In genomic region chr5:134993161-134993560, GRCh38 we compare ENCODE assay signal across 39 cellular contexts. TPM values are rescaled to one million over a fixed set of nuclear protein-coding genes. Genes with fewer than 3 reads are reported as not detected.
"Had no signal": no experiment of that assay in that cellular context is flagged by ENCODE, and none has a peak within 500 bp of the region (broad histone marks: within the 10 kb centered on the region; RNA-seq: fewer than 3 reads in every experiment).

No MANE protein-coding gene starts in this region.

- DNase-seq: activated B cell treated with CpG ODN at 0.5 μM for 24 hours; activated CD4-positive, alpha-beta memory T cell treated with anti-CD3 and anti-CD28 coated beads for 36 hours; activated CD4-positive, alpha-beta T cell treated with anti-CD3 and anti-CD28 coated beads for 4 hours; activated CD4-positive, alpha-beta T cell treated with anti-CD3 and anti-CD28 coated beads, Interleukin-2, amount 10 ng/mL, durations not matched to agents 24 days and 14 days; activated CD4-positive, alpha-beta T cell treated with anti-CD3 and anti-CD28 coated beads, Interleukin-2, amount 50 U/mL, for 1 hour; activated CD4-positive, alpha-beta T cell treated with anti-CD3 and anti-CD28 coated beads, Interleukin-2, amount 50 U/mL, for 4 hours; activated CD4-positive, CD25-positive, alpha-beta regulatory T cell treated with anti-CD3 and anti-CD28 coated beads, Interleukin-2, amount 50 U/mL, for 72 hours; activated CD8-positive, alpha-beta memory T cell treated with anti-CD3 and anti-CD28 coated beads for 24 hours; activated CD8-positive, alpha-beta memory T cell treated with anti-CD3 and anti-CD28 coated beads, Interleukin-2, amount 10 ng/mL, durations not matched to agents 7 days and 5 days; activated CD8-positive, alpha-beta memory T cell treated with anti-CD3 and anti-CD28 coated beads, Interleukin-2, amount 50 U/mL, for 48 hours; activated CD8-positive, alpha-beta T cell treated with anti-CD3 and anti-CD28 coated beads, Interleukin-2, amount 10 ng/mL, durations not matched to agents 7 days and 5 days; activated effector memory CD4-positive, alpha-beta T cell treated with Interleukin-2 at 50 U/mL for 16 hours; activated gamma-delta T cell; activated naive CD4-positive, alpha-beta T cell treated with anti-CD3 and anti-CD28 coated beads, Interleukin-2, amount 10 ng/mL, durations not matched to agents 7 days and 5 days; activated naive CD4-positive, alpha-beta T cell treated with Interleukin-2 at 50 U/mL for 16 hours; activated naive CD8-positive, alpha-beta T cell treated with anti-CD3 and anti-CD28 coated beads, Interleukin-2, amount 10 ng/mL, durations not matched to agents 7 days and 5 days; activated naive CD8-positive, alpha-beta T cell treated with anti-CD3 and anti-CD28 coated beads, Interleukin-2, amount 50 U/mL, for 24 hours; activated T-cell treated with anti-CD3 and anti-CD28 coated beads, Interleukin-2, amount 50 U/mL, for 24 hours; activated T-cell treated with anti-CD3 and anti-CD28 coated beads, Interleukin-2, amount 50 U/mL, for 48 hours; amygdala; anterior cingulate cortex; caudate nucleus; cerebellar nuclear complex; T-helper 1 cell; T-helper 2 cell; T-helper 9 cell had no signal

- H3K27ac ChIP-seq: ascending aorta, cardiac muscle cell, VCaP had no signal

- H3K36me3 ChIP-seq: ascending aorta, cardiac muscle cell had no signal

- H3K27me3 Mint-ChIP-seq: activated B cell treated with CpG ODN at 0.5 μM for 24 hours; activated CD4-positive, alpha-beta memory T cell treated with anti-CD3 and anti-CD28 coated beads for 36 hours; activated naive CD4-positive, alpha-beta T cell treated with anti-CD3 and anti-CD28 coated beads, Interleukin-2, amount 50 U/mL, for 24 hours; activated naive CD8-positive, alpha-beta T cell; activated naive CD8-positive, alpha-beta T cell treated with anti-CD3 and anti-CD28 coated beads, Interleukin-2, amount 50 U/mL, for 24 hours; activated T-cell treated with anti-CD3 and anti-CD28 coated beads, Interleukin-2, amount 50 U/mL, for 24 hours; brain had no signal

- ATAC-seq: activated CD8-positive, alpha-beta memory T cell treated with anti-CD3 and anti-CD28 coated beads, Interleukin-2, amount 10 ng/mL, durations not matched to agents 7 days and 5 days; activated CD8-positive, alpha-beta T cell treated with anti-CD3 and anti-CD28 coated beads, Interleukin-2, amount 10 ng/mL, durations not matched to agents 7 days and 5 days; activated naive CD8-positive, alpha-beta T cell treated with anti-CD3 and anti-CD28 coated beads, Interleukin-2, amount 50 U/mL, for 24 hours had no signal

- H3K9me3 ChIP-seq: ascending aorta had no signal

- H3K9me3 Mint-ChIP-seq: activated CD4-positive, alpha-beta T cell treated with anti-CD3 and anti-CD28 coated beads, Interleukin-2, amount 10 ng/mL, durations not matched to agents 24 days and 14 days; activated naive CD4-positive, alpha-beta T cell treated with anti-CD3 and anti-CD28 coated beads, Interleukin-2, amount 50 U/mL, for 24 hours; activated naive CD8-positive, alpha-beta T cell treated with anti-CD3 and anti-CD28 coated beads, Interleukin-2, amount 10 ng/mL, durations not matched to agents 7 days and 5 days; activated naive CD8-positive, alpha-beta T cell treated with anti-CD3 and anti-CD28 coated beads, Interleukin-2, amount 50 U/mL, for 24 hours; activated T-cell treated with anti-CD3 and anti-CD28 coated beads, Interleukin-2, amount 50 U/mL, for 24 hours; activated T-helper 2 cell treated with anti-CD3 and anti-CD28 coated beads, Interferon-gamma antibody, Interleukin-2, Interleukin-4, amounts not matched to agents 10 μg/mL and 5 μg/mL and 100 μg/mL, durations not matched to agents 14 hours and 24 hours and 36 hours; central memory CD8-positive, alpha-beta T cell; T-helper 1 cell treated with Interleukin-12 subunit alpha and Interleukin-12 subunit beta and Interleukin-4 antibody, amounts not matched to agents 30 μg/mL and 1 μg/mL, for 36 hours; T-helper 2 cell treated with Interferon-gamma antibody and Interleukin-4, amounts not matched to agents 5 μg/mL and 100 μg/mL, for 36 hours had no signal

- H3K36me3 Mint-ChIP-seq: activated CD4-positive, alpha-beta memory T cell treated with anti-CD3 and anti-CD28 coated beads for 36 hours; activated CD8-positive, alpha-beta memory T cell treated with anti-CD3 and anti-CD28 coated beads, Interleukin-2, amount 10 ng/mL, durations not matched to agents 7 days and 5 days; activated naive CD4-positive, alpha-beta T cell treated with anti-CD3 and anti-CD28 coated beads, Interleukin-2, amount 10 ng/mL, durations not matched to agents 7 days and 5 days; activated naive CD8-positive, alpha-beta T cell treated with anti-CD3 and anti-CD28 coated beads, Interleukin-2, amount 10 ng/mL, durations not matched to agents 7 days and 5 days; brain had no signal

- H3K4me1 Mint-ChIP-seq: activated CD4-positive, alpha-beta T cell treated with anti-CD3 and anti-CD28 coated beads, Interleukin-2, amount 10 ng/mL, durations not matched to agents 24 days and 14 days; activated CD8-positive, alpha-beta memory T cell treated with anti-CD3 and anti-CD28 coated beads, Interleukin-2, amount 10 ng/mL, durations not matched to agents 7 days and 5 days; activated naive CD4-positive, alpha-beta T cell treated with anti-CD3 and anti-CD28 coated beads, Interleukin-2, amount 10 ng/mL, durations not matched to agents 7 days and 5 days; activated naive CD4-positive, alpha-beta T cell treated with anti-CD3 and anti-CD28 coated beads, Interleukin-2, amount 50 U/mL, for 24 hours; activated naive CD8-positive, alpha-beta T cell treated with anti-CD3 and anti-CD28 coated beads, Interleukin-2, amount 10 ng/mL, durations not matched to agents 7 days and 5 days; activated naive CD8-positive, alpha-beta T cell treated with anti-CD3 and anti-CD28 coated beads, Interleukin-2, amount 50 U/mL, for 24 hours; brain; central memory CD8-positive, alpha-beta T cell had no signal

- H3K4me3 Mint-ChIP-seq: activated B cell treated with CpG ODN at 0.5 μM for 24 hours; activated CD4-positive, alpha-beta memory T cell treated with anti-CD3 and anti-CD28 coated beads for 36 hours; activated CD4-positive, alpha-beta T cell treated with anti-CD3 and anti-CD28 coated beads, Interleukin-2, amount 10 ng/mL, durations not matched to agents 24 days and 14 days; activated CD8-positive, alpha-beta memory T cell treated with anti-CD3 and anti-CD28 coated beads, Interleukin-2, amount 10 ng/mL, durations not matched to agents 7 days and 5 days; activated CD8-positive, alpha-beta T cell treated with anti-CD3 and anti-CD28 coated beads, Interleukin-2, amount 10 ng/mL, durations not matched to agents 7 days and 5 days; activated naive CD4-positive, alpha-beta T cell treated with anti-CD3 and anti-CD28 coated beads, Interleukin-2, amount 10 ng/mL, durations not matched to agents 7 days and 5 days; activated naive CD4-positive, alpha-beta T cell treated with anti-CD3 and anti-CD28 coated beads, Interleukin-2, amount 50 U/mL, for 24 hours; activated naive CD8-positive, alpha-beta T cell; activated naive CD8-positive, alpha-beta T cell treated with anti-CD3 and anti-CD28 coated beads, Interleukin-2, amount 10 ng/mL, durations not matched to agents 7 days and 5 days; activated naive CD8-positive, alpha-beta T cell treated with anti-CD3 and anti-CD28 coated beads, Interleukin-2, amount 50 U/mL, for 24 hours; activated T-cell treated with anti-CD3 and anti-CD28 coated beads, Interleukin-2, amount 50 U/mL, for 24 hours; brain; central memory CD8-positive, alpha-beta T cell; T-helper 1 cell treated with Interleukin-12 subunit alpha and Interleukin-12 subunit beta and Interleukin-4 antibody, amounts not matched to agents 30 μg/mL and 1 μg/mL, for 36 hours; T-helper 2 cell treated with Interferon-gamma antibody and Interleukin-4, amounts not matched to agents 5 μg/mL and 100 μg/mL, for 36 hours had no signal

- H3K27me3 ChIP-seq: ascending aorta, cardiac muscle cell had no signal

- H3K27ac Mint-ChIP-seq: activated B cell treated with CpG ODN at 0.5 μM for 24 hours; activated CD4-positive, alpha-beta memory T cell treated with anti-CD3 and anti-CD28 coated beads for 36 hours; activated CD4-positive, alpha-beta T cell treated with anti-CD3 and anti-CD28 coated beads, Interleukin-2, amount 10 ng/mL, durations not matched to agents 24 days and 14 days; activated CD8-positive, alpha-beta memory T cell treated with anti-CD3 and anti-CD28 coated beads, Interleukin-2, amount 10 ng/mL, durations not matched to agents 7 days and 5 days; activated CD8-positive, alpha-beta T cell treated with anti-CD3 and anti-CD28 coated beads, Interleukin-2, amount 10 ng/mL, durations not matched to agents 7 days and 5 days; activated naive CD4-positive, alpha-beta T cell treated with anti-CD3 and anti-CD28 coated beads, Interleukin-2, amount 10 ng/mL, durations not matched to agents 7 days and 5 days; activated naive CD4-positive, alpha-beta T cell treated with anti-CD3 and anti-CD28 coated beads, Interleukin-2, amount 50 U/mL, for 24 hours; activated naive CD8-positive, alpha-beta T cell; activated naive CD8-positive, alpha-beta T cell treated with anti-CD3 and anti-CD28 coated beads, Interleukin-2, amount 10 ng/mL, durations not matched to agents 7 days and 5 days; activated naive CD8-positive, alpha-beta T cell treated with anti-CD3 and anti-CD28 coated beads, Interleukin-2, amount 50 U/mL, for 24 hours; activated T-cell treated with anti-CD3 and anti-CD28 coated beads, Interleukin-2, amount 50 U/mL, for 24 hours; activated T-helper 2 cell treated with anti-CD3 and anti-CD28 coated beads, Interferon-gamma antibody, Interleukin-2, Interleukin-4, amounts not matched to agents 10 μg/mL and 5 μg/mL and 100 μg/mL, durations not matched to agents 14 hours and 24 hours and 36 hours; brain; T-helper 1 cell treated with Interleukin-12 subunit alpha and Interleukin-12 subunit beta and Interleukin-4 antibody, amounts not matched to agents 30 μg/mL and 1 μg/mL, for 36 hours; T-helper 2 cell treated with Interferon-gamma antibody and Interleukin-4, amounts not matched to agents 5 μg/mL and 100 μg/mL, for 36 hours had no signal

- H3K4me3 ChIP-seq: ascending aorta, cardiac muscle cell had no signal

- H3K4me1 ChIP-seq: ascending aorta had no signal

- FAIRE-seq: bronchial epithelial cell, TTC549 had no signal

RNA-seq across cellular contexts. Expression of gene CATSPER3, which starts 25.5 kb away (rescaled TPM):
- total RNA-seq: ascending aorta, cardiac muscle cell had no signal

RNA-seq across cellular contexts. Expression of gene PITX1, which starts 40.9 kb away (rescaled TPM):
- total RNA-seq: activated B cell treated with CpG ODN at 0.5 μM for 24 hours; activated CD8-positive, alpha-beta T cell treated with anti-CD3 and anti-CD28 coated beads, Interleukin-2, amount 10 ng/mL, durations not matched to agents 7 days and 5 days; activated naive CD8-positive, alpha-beta T cell treated with anti-CD3 and anti-CD28 coated beads, Interleukin-2, amount 10 ng/mL, durations not matched to agents 7 days and 5 days; cardiac muscle cell; chondrocyte had no signal
